ENCODE assay signal across 8 cellular contexts in genomic region chr21:25039461-25040380, GRCh38.
DNase-seq lines count a peak whose midpoint lies in the region; ATAC-seq lines count a peak whose summit lies in the region.

No MANE protein-coding gene starts in this region.

- H3K9ac ChIP-seq in Karpas-422 (ENCODE audit: low read length), result no peak overlapping the region

- H3K4me1 ChIP-seq in HAP-1 (peaks cover 7% of the 10 kb centered on the region; the same call in 1 of the 2 replicates), Karpas-422 (ENCODE audit: low read length) (no peaks in the 10 kb centered on the region)
- no peaks in the 10 kb centered on the region for H3K4me1 ChIP-seq in naive thymus-derived CD4-positive, alpha-beta T cell (ENCODE audit: control insufficient read depth in 2 of 2, insufficient read depth in 2 of 2, low read length in 2 of 2)

- DNase-seq in HAP-1 (ENCODE audit: low spot score in 2 of 2) (peak in 1 of 2 experiments; percentile 38), Karpas-422 (peak; percentile 44), SIG-M5 (lab: John Stamatoyannopoulos, UW) (peak; percentile 23), middle frontal gyrus (ENCODE audit: extremely low spot score, low spot score) (peak; percentile 11), LoVo (ENCODE audit: low spot score) (no peak)
- no peak for DNase-seq in naive thymus-derived CD4-positive, alpha-beta T cell
- DNase-seq in activated naive CD4-positive, alpha-beta T cell treated with anti-CD3 and anti-CD28 coated beads, Interleukin-2, amount 50 U/mL, for 72 hours (ENCODE audit: low spot score in 2 of 2), result no peak

- ATAC-seq in GM18498 (IDR thresholded peaks at IDR 0.05; ENCODE audit: unreplicated experiment), result peak; percentile 86
- no peak for ATAC-seq in naive thymus-derived CD4-positive, alpha-beta T cell
- ATAC-seq in activated naive CD4-positive, alpha-beta T cell treated with anti-CD3 and anti-CD28 coated beads, Interleukin-2, amount 50 U/mL, for 72 hours, result no peak

- no peak overlapping the region for H3K27ac ChIP-seq in Karpas-422 (ENCODE audit: low read length)
- no peak overlapping the region for H3K27ac ChIP-seq in naive thymus-derived CD4-positive, alpha-beta T cell (ENCODE audit: low read depth, low read length)

- H3K9me2 ChIP-seq in Karpas-422 (replicated peaks; ENCODE audit: insufficient read depth, low read length), result no peaks in the 10 kb centered on the region

- no peak overlapping the region for H2AFZ ChIP-seq in Karpas-422 (ENCODE audit: low read length)

- no peaks in the 10 kb centered on the region for H4K20me1 ChIP-seq in Karpas-422 (ENCODE audit: insufficient read depth, low read depth, low read length)

- H3K27me3 Mint-ChIP-seq in naive thymus-derived CD4-positive, alpha-beta T cell, result peaks cover 0 to 3% (median 0%) of the 10 kb centered on the region in 5 donors

- in situ Hi-C loops in HAP-1 (cut with MboI; ENCODE audit: low sequenced_read_pairs), result loop anchor here (10.0 kb wide), 1 partner anchor 145 kb away; no protein-coding TSS in a partner anchor

- H3K27me3 ChIP-seq in HAP-1 (ENCODE audit: low read depth) (no peaks in the 10 kb centered on the region), Karpas-422 (ENCODE audit: low read length) (no peaks in the 10 kb centered on the region)
- no peaks in the 10 kb centered on the region for H3K27me3 ChIP-seq in naive thymus-derived CD4-positive, alpha-beta T cell (ENCODE audit: control insufficient read depth in 2 of 2, insufficient read depth in 2 of 2, low read length in 2 of 2)

- no peaks in the 10 kb centered on the region for H3K79me2 ChIP-seq in Karpas-422 (ENCODE audit: low read length)

- H3K4me3 ChIP-seq in HAP-1 (peak overlapping the region; percentile 14; the same call in 1 of the 2 replicates), Karpas-422 (ENCODE audit: low read length) (no peak overlapping the region)
- H3K4me3 ChIP-seq in naive thymus-derived CD4-positive, alpha-beta T cell (ENCODE audit: low read length), result no peak overlapping the region

- no peaks in the 10 kb centered on the region for H3K36me3 Mint-ChIP-seq in naive thymus-derived CD4-positive, alpha-beta T cell
- H3K36me3 Mint-ChIP-seq in activated naive CD4-positive, alpha-beta T cell treated with anti-CD3 and anti-CD28 coated beads, Interleukin-2, amount 50 U/mL, for 72 hours, result no peaks in the 10 kb centered on the region

- no peak overlapping the region for H3K4me2 ChIP-seq in Karpas-422 (ENCODE audit: low read depth, low read length, poor library complexity, severe bottlenecking)

- no peak overlapping the region for H3K4me3 Mint-ChIP-seq in naive thymus-derived CD4-positive, alpha-beta T cell

- peaks cover 0 to 1% (median 0%) of the 10 kb centered on the region in 7 donors for H3K4me1 Mint-ChIP-seq in naive thymus-derived CD4-positive, alpha-beta T cell

- H3K36me3 ChIP-seq in HAP-1 (replicated peaks) (no peaks in the 10 kb centered on the region), Karpas-422 (ENCODE audit: insufficient read depth, low read length) (no peaks in the 10 kb centered on the region)
- no peaks in the 10 kb centered on the region for H3K36me3 ChIP-seq in naive thymus-derived CD4-positive, alpha-beta T cell (ENCODE audit: control insufficient read depth in 2 of 3, insufficient read depth in 3 of 3, low read length in 3 of 3)

- H3K27ac Mint-ChIP-seq in naive thymus-derived CD4-positive, alpha-beta T cell, result no peak overlapping the region
- no peak overlapping the region for H3K27ac Mint-ChIP-seq in activated naive CD4-positive, alpha-beta T cell treated with anti-CD3 and anti-CD28 coated beads, Interleukin-2, amount 50 U/mL, for 72 hours

- CTCF ChIA-PET in naive thymus-derived CD4-positive, alpha-beta T cell (lab: Charles Lee), result no interaction called here

- peaks cover 0 to 4% (median 0%) of the 10 kb centered on the region in 11 donors for H3K9me3 Mint-ChIP-seq in naive thymus-derived CD4-positive, alpha-beta T cell
- H3K9me3 Mint-ChIP-seq in activated naive CD4-positive, alpha-beta T cell treated with anti-CD3 and anti-CD28 coated beads, Interleukin-2, amount 50 U/mL, for 72 hours, result no peaks in the 10 kb centered on the region

- POLR2A ChIA-PET in naive thymus-derived CD4-positive, alpha-beta T cell (lab: Charles Lee), result no interaction called here

- no peaks in the 10 kb centered on the region for H3K9me3 ChIP-seq in HAP-1
- H3K9me3 ChIP-seq in Karpas-422 (ENCODE audit: low read length), result no peaks in the 10 kb centered on the region
- no peaks in the 10 kb centered on the region for H3K9me3 ChIP-seq in naive thymus-derived CD4-positive, alpha-beta T cell (ENCODE audit: control insufficient read depth in 2 of 3, low read length in 3 of 3)

- intact Hi-C loops in naive thymus-derived CD4-positive, alpha-beta T cell (cut with micrococcal nuclease), result no loop called here

Comparison
In these comparisons a context has a peak if more than half of its experiments do, and no peak if none do; other contexts are left out.
1. DNase-seq: peak in Karpas-422 (single experiment), SIG-M5 (single experiment) and middle frontal gyrus (single experiment); none in LoVo (single experiment), naive thymus-derived CD4-positive, alpha-beta T cell (0 of 9) and activated naive CD4-positive, alpha-beta T cell treated with anti-CD3 and anti-CD28 coated beads, Interleukin-2, amount 50 U/mL, for 72 hours (0 of 2).